8 cellular contexts compared by ENCODE assay signal in the genomic region with DNA sequence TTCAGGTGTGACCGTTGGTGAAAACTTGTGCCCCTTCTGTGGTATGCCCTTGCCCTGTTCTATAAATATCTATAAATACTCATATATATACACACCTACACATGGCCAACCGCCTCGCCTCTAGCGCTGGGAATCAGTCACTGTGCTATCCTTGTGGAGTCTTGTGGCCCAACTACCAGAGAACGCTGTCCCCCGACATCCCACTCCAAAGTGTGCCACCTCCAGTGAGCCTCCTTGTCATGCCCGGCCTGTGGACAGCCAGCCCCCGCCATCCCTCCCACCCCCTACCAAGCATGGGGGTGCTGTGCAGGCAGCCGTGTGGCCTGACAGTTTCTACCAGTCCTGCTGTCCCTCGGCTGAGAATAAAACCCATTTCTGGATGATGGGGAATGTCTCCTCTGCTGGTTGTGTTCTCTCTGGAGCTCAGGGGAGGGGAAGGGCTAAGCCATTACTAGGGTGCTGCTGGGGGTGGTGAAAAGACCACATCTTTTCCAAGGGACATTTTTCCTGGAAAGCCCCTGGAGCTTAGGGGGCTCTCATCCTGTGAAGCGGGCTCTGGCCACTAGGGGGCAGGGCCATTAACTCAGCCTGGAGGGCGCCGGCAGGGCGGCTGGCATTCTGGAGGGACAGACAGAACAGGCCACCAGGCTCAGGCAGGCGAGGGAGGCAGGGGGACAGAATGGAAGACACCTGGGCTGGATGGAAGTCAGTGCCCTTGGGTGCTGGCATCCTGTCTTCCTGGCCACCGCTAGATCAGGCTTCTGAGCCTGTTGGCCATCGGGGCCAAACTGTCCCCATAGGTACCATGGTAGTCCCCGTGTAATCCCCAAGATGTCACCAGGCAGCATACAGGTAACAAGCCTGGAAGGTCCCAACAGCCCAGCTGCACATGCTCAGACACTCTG. TPM values are rescaled to one million over a fixed set of nuclear protein-coding genes. Genes with fewer than 3 reads are reported as not detected.
DNase-seq lines count a peak whose midpoint lies in the region; ATAC-seq and TF ChIP-seq lines count a peak whose summit lies in the region.

No MANE protein-coding gene starts in this region.

- peaks cover 0 to 49% (median 41%) of the 10 kb centered on the region in 9 donors for H3K36me3 ChIP-seq in heart left ventricle

- no peaks in the 10 kb centered on the region for H4K20me1 ChIP-seq in H9 (ENCODE audit: control insufficient read depth, insufficient read depth, insufficient read length)

- H3K14ac ChIP-seq in H9 (ENCODE audit: insufficient read depth, low read length) = no peak overlapping the region

- no peak overlapping the region for H2BK20ac ChIP-seq in H9 (ENCODE audit: low read depth, low read length, poor library complexity, severe bottlenecking)

- H3T11ph ChIP-seq in H9 (ENCODE audit: low read length) = no peak overlapping the region

- H2BK12ac ChIP-seq in H9 (ENCODE audit: insufficient read length, low read depth, low read length) = no peak overlapping the region

- no peak overlapping the region for H2AK5ac ChIP-seq in H9 (ENCODE audit: insufficient read length, low read length)

- H3K79me2 ChIP-seq in H9 (ENCODE audit: insufficient read depth, low read length) = peaks cover 3% of the 10 kb centered on the region

- WGBS in H9 (ENCODE audit: extremely low coverage, insufficient read length, low lambda C conversion rate) = no CpG with 5 or more reads among the region's 18 CpGs
- WGBS in heart left ventricle, 4 donors = 63 to 78% (median 65%) methylated on average over 11 to 18 of the region's 18 CpGs

- no peak overlapping the region for H3K4ac ChIP-seq in H9 (ENCODE audit: low read depth, low read length)

- no peaks in the 10 kb centered on the region for H3K79me1 ChIP-seq in H9 (ENCODE audit: insufficient read depth, low read depth, low read length, poor library complexity, severe bottlenecking)

- H3K18ac ChIP-seq in H9 (ENCODE audit: insufficient read length, low read depth, low read length) = no peak overlapping the region

- H3K27ac Mint-ChIP-seq in H9 = peak overlapping the region in 1 of 3 experiments; percentile 77; a peak in 3 of 7 replicates
- H3K27ac Mint-ChIP-seq in activated naive CD4-positive, alpha-beta T cell treated with anti-CD3 and anti-CD28 coated beads, Interleukin-2, amount 10 ng/mL, durations not matched to agents 7 days and 5 days = no peak overlapping the region

- no peak overlapping the region for H3K23ac ChIP-seq in H9 (ENCODE audit: insufficient read length, low read depth, low read length)

- H3K56ac ChIP-seq in H9 (ENCODE audit: insufficient read length, low read depth, low read length) = no peak overlapping the region

- POLR2A ChIA-PET in RWPE1 (lab: Yijun Ruan, JAX; ENCODE audit: low non-redundant PET) = no interaction called here

- no peak overlapping the region for H4K5ac ChIP-seq in H9 (ENCODE audit: insufficient read length, low read depth, low read length)

- no peak overlapping the region for H3K9ac ChIP-seq in H9 (ENCODE audit: extremely low read depth, insufficient read length, low read length)

- TF ChIP-seq CTCF in H9 (conservative IDR thresholded peaks at IDR 0.05) (peak; percentile 92), RWPE1 (conservative IDR thresholded peaks at IDR 0.05; ENCODE audit: low read depth) (peak; percentile 98), heart left ventricle (IDR thresholded peaks at IDR 0.05) (peak; percentile 69 to 85 (median 80)), retinal pigment epithelial cell (conservative IDR thresholded peaks at IDR 0.05; ENCODE audit: low read depth, low read length) (peak; percentile 95)

- H2AFZ ChIP-seq in H9 (ENCODE audit: low read length) = no peak overlapping the region

- H3K4me1 ChIP-seq in H9 (ENCODE audit: insufficient read depth, low read length) (no peaks in the 10 kb centered on the region), heart left ventricle (peaks cover 0 to 18% (median 8%) of the 10 kb centered on the region in 12 donors)

- no peaks in the 10 kb centered on the region for H3K9me3 ChIP-seq in H9 (ENCODE audit: control insufficient read depth, low read depth, low read length)
- no peaks in the 10 kb centered on the region for H3K9me3 ChIP-seq in heart left ventricle

- DNase-seq in C1 segment of cervical spinal cord (lab: John Stamatoyannopoulos, UW) = peak in 8 of 14 donors; percentile 1 to 22 (median 16)
- DNase-seq in H9 = peak; percentile 84
- peak; percentile 76 for DNase-seq in RWPE1 (ENCODE audit: low spot score)
- peak; percentile 65 for DNase-seq in activated naive CD4-positive, alpha-beta T cell treated with anti-CD3 and anti-CD28 coated beads, Interleukin-2, amount 10 ng/mL, durations not matched to agents 7 days and 5 days
- DNase-seq in heart left ventricle = peak; percentile 50 to 82 (median 62)
- DNase-seq in retinal pigment epithelial cell (ENCODE audit: low read depth) = no peak

- H3K4me3 ChIP-seq in heart left ventricle = no peak overlapping the region
- H3K4me3 ChIP-seq in retinal pigment epithelial cell (ENCODE audit: low read length) = no peak overlapping the region

- H4K8ac ChIP-seq in H9 (replicated peaks; ENCODE audit: insufficient read length, low read depth, low read length) = no peak overlapping the region

- H3K27me3 ChIP-seq in H9 (ENCODE audit: insufficient read depth, low read length) (no peaks in the 10 kb centered on the region), heart left ventricle (peaks cover 0 to 10% (median 0%) of the 10 kb centered on the region in 9 donors)

- ATAC-seq in heart left ventricle (peak; percentile 18 to 70 (median 62)), HG03159 (IDR thresholded peaks at IDR 0.05; ENCODE audit: unreplicated experiment) (no peak), GM21529 (IDR thresholded peaks at IDR 0.05; ENCODE audit: unreplicated experiment) (no peak)

- no peak overlapping the region; a peak in 1 of 5 replicates for H3K4me3 Mint-ChIP-seq in H9
- H3K4me3 Mint-ChIP-seq in activated naive CD4-positive, alpha-beta T cell treated with anti-CD3 and anti-CD28 coated beads, Interleukin-2, amount 10 ng/mL, durations not matched to agents 7 days and 5 days = no peak overlapping the region

- peaks cover 3% of the 10 kb centered on the region for H3K27me3 Mint-ChIP-seq in H9 (ENCODE audit: low read depth)
- peaks cover 38% of the 10 kb centered on the region for H3K27me3 Mint-ChIP-seq in activated naive CD4-positive, alpha-beta T cell treated with anti-CD3 and anti-CD28 coated beads, Interleukin-2, amount 10 ng/mL, durations not matched to agents 7 days and 5 days

- H4K91ac ChIP-seq in H9 (ENCODE audit: insufficient read length, low read depth, low read length) = no peak overlapping the region

- H2BK15ac ChIP-seq in H9 (ENCODE audit: low read depth, low read length) = no peak overlapping the region

- peaks cover 17 to 45% (median 28%) of the 10 kb centered on the region in 3 experiments for H3K36me3 Mint-ChIP-seq in H9 (ENCODE audit: insufficient read depth in 1 of 3, low read depth in 3 of 3)
- peaks cover 5% of the 10 kb centered on the region for H3K36me3 Mint-ChIP-seq in activated naive CD4-positive, alpha-beta T cell treated with anti-CD3 and anti-CD28 coated beads, Interleukin-2, amount 10 ng/mL, durations not matched to agents 7 days and 5 days

- H3K4me2 ChIP-seq in H9 (ENCODE audit: insufficient read depth, insufficient read length, low read length) = no peak overlapping the region

- H3K23me2 ChIP-seq in H9 (ENCODE audit: insufficient read length, low read depth, low read length, poor library complexity, severe bottlenecking) = no peaks in the 10 kb centered on the region

- CTCF ChIA-PET in RWPE1 (lab: Yijun Ruan, JAX) = interaction anchor here (0.6 to 3.6 kb wide), 12 partner anchors 8 to 1626 kb away, joined by 3 to 18 read pairs (median 4); no protein-coding TSS in a partner anchor
- CTCF ChIA-PET in activated naive CD4-positive, alpha-beta T cell treated with anti-CD3 and anti-CD28 coated beads, Interleukin-2, amount 10 ng/mL, durations not matched to agents 7 days and 5 days (lab: Charles Lee) = interaction anchor here (1.0 to 1.5 kb wide), 6 partner anchors 9 to 107 kb away, joined by 3 to 4 read pairs (median 3); no protein-coding TSS in a partner anchor

- H2BK5ac ChIP-seq in H9 (ENCODE audit: insufficient read length, low read length) = no peak overlapping the region

- no peaks in the 10 kb centered on the region; a peak in 1 of 5 replicates for H3K9me3 Mint-ChIP-seq in H9
- no peaks in the 10 kb centered on the region for H3K9me3 Mint-ChIP-seq in activated naive CD4-positive, alpha-beta T cell treated with anti-CD3 and anti-CD28 coated beads, Interleukin-2, amount 10 ng/mL, durations not matched to agents 7 days and 5 days

- H3K4me1 Mint-ChIP-seq in H9 = peaks cover 8 to 32% of the 10 kb centered on the region in 2 experiments
- H3K4me1 Mint-ChIP-seq in activated naive CD4-positive, alpha-beta T cell treated with anti-CD3 and anti-CD28 coated beads, Interleukin-2, amount 10 ng/mL, durations not matched to agents 7 days and 5 days = peaks cover 7% of the 10 kb centered on the region

- TF ChIP-seq POLR2A in heart left ventricle (IDR thresholded peaks at IDR 0.05) = peak in 1 of 2 donors; percentile 15

- intact Hi-C loops in heart left ventricle (cut with DNase I) = loop anchor here in 1 of 10 donors (10.0 kb wide), 1 partner anchor 50 kb away; a partner anchor contains a TSS

- H3K27ac ChIP-seq in H9 (ENCODE audit: insufficient read length, low read depth, low read length) (no peak overlapping the region), RWPE1 (peak overlapping the region; percentile 54), heart left ventricle (no peak overlapping the region)

- H2BK120ac ChIP-seq in H9 (ENCODE audit: low read depth, low read length, poor library complexity, severe bottlenecking) = no peak overlapping the region

RNA-seq across cellular contexts. Expression of a gene that starts 20.7 kb away (rescaled TPM):
- 44.2 and 51.0 TPM in 2 replicates for total RNA-seq in H9 (2021)
- 100 to 1,000 TPM in 1 of 9 donors, 10 to 100 TPM in 8; 68.5 to 122 (median 87.4) TPM for total RNA-seq in heart left ventricle
- polyA plus RNA-seq in heart left ventricle = 100 to 1,000 TPM in 1 of 2 donors, 10 to 100 TPM in 1; 77.7 to 144 TPM

RNA-seq across cellular contexts. Expression of a gene that starts 21.0 kb away (rescaled TPM):
- 25.0 and 25.6 TPM in 2 replicates for total RNA-seq in H9 (2021)
- 10 to 100 TPM; 10.8 to 23.9 (median 18.7) TPM for total RNA-seq in heart left ventricle
- 10 to 100 TPM; 25.8 to 30.6 TPM for polyA plus RNA-seq in heart left ventricle

RNA-seq across cellular contexts. Expression of a gene that starts 51.9 kb away (rescaled TPM):
- 54.3 and 58.0 TPM in 2 replicates for total RNA-seq in H9 (2021)
- 10 to 100 TPM in 1 of 9 donors, 1 to 10 TPM in 8; 1.6 to 17.2 (median 3.6) TPM for total RNA-seq in heart left ventricle
- 1 to 10 TPM; 2.2 to 7.7 TPM for polyA plus RNA-seq in heart left ventricle

Comparison
In these comparisons a context has a peak if more than half of its experiments do, and no peak if none do; other contexts are left out.
1. ATAC-seq: peak in heart left ventricle (4 of 4); none in HG03159 (single experiment) and GM21529 (single experiment).
2. Peak in every context shown above with its lines, with median percentiles within 50 percentile points of each other: CTCF ChIP-seq.